In the genomic region with DNA sequence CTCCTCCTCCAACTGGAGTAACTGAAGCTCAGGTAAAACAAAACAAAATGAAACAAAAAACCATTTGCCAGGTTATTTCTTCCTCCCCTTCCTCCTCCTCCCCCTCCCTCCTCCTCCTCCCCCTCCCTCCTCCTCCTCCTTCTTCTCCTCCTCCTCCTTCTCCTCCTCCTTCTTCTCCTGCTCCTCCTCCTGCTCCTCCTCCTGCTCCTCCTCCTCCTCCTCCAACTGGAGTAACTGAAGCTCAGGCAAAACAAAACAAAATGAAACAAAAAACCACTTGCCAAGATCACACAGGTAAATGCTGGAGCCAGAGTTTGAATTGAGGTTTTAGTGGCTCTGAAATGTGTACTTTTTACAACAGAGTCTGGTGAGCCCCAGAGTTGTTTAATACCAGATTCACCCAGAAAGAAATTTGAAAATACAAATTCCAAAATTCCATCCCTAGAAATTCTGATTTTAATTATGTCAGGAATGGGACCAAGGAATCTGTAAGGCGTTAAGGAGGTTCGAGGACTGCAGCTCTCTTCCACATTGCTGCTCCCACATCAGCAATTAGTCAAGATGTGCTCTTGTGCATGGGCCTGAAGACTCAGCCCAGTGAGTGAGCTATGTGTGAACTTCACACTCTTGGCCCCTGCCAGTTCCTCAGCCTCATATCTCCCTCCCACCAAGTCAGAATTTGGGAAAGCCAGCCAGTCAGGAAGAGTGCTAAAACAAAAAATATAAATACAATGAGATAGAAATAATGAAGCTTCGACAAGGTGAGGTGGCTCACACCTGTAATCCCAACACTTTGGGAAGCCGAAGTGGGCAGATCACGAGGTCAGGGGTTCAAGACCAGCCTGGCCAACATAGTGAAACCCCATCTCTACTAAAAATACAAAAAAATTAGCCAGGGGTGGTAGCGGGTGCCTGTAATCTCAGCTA, we compare ENCODE assay signal across 13 cellular contexts. TPM values are rescaled to one million over a fixed set of nuclear protein-coding genes. Genes with fewer than 3 reads are reported as not detected.
A peak's percentile ranks its signal among the peaks of the same experiment; 100 is the strongest.
DNase-seq lines count a peak whose midpoint lies in the region; ATAC-seq, FAIRE-seq and TF ChIP-seq lines count a peak whose summit lies in the region.
"Had no signal": no experiment of that assay in that cellular context is flagged by ENCODE, and none has a peak within 500 bp of the region (broad histone marks: within the 10 kb centered on the region; RNA-seq: fewer than 3 reads in every experiment).

No MANE protein-coding gene starts in this region.

- TF ChIP-seq POLR2A in body of pancreas (IDR thresholded peaks at IDR 0.05) (no peak), GM12891 (IDR thresholded peaks at IDR 0.05; ENCODE audit: low read depth, low read length) (no peak)

- no peaks in the 10 kb centered on the region for H3K4me1 ChIP-seq in body of pancreas
- H3K4me1 ChIP-seq in kidney (ENCODE audit: control insufficient read depth in 1 of 2, insufficient read depth in 1 of 2, low read depth in 1 of 2, low read length in 2 of 2) = no peaks in the 10 kb centered on the region
- H3K4me1 ChIP-seq: BLaER1 had no signal

- H3K9me3 ChIP-seq in body of pancreas = no peaks in the 10 kb centered on the region
- no peaks in the 10 kb centered on the region for H3K9me3 ChIP-seq in kidney (ENCODE audit: control insufficient read depth in 1 of 2, low read length in 2 of 2)
- H3K9me3 ChIP-seq: BLaER1, heart right ventricle had no signal

- FAIRE-seq in kidney (lab: Jason Lieb, UNC) (no peak), GM12891 (lab: Jason Lieb, UNC) (no peak)

- no peak overlapping the region for H3K27ac Mint-ChIP-seq in osteocyte (ENCODE audit: unreplicated experiment)

- H3K36me3 ChIP-seq in body of pancreas (replicated peaks in 1 of 2; ENCODE audit: insufficient read depth in 1 of 2, low read depth in 2 of 2) (no peaks in the 10 kb centered on the region), kidney (ENCODE audit: control insufficient read depth in 1 of 2, insufficient read depth in 2 of 2, low read length in 2 of 2) (no peaks in the 10 kb centered on the region)
- H3K36me3 ChIP-seq: BLaER1, heart right ventricle had no signal

- H3K36me3 Mint-ChIP-seq in osteocyte (ENCODE audit: unreplicated experiment) = no peaks in the 10 kb centered on the region

- H3K27ac ChIP-seq in body of pancreas (no peak overlapping the region), kidney (ENCODE audit: low read depth in 2 of 2, low read length in 2 of 2) (no peak overlapping the region)
- H3K27ac ChIP-seq: BLaER1 had no signal

- H3K4me3 Mint-ChIP-seq in osteocyte (ENCODE audit: unreplicated experiment) = no peak overlapping the region

- H3K4me3 ChIP-seq in body of pancreas = no peak overlapping the region
- peak overlapping the region; percentile 32 to 47 for H3K4me3 ChIP-seq in kidney (ENCODE audit: low read length in 2 of 2)
- H3K4me3 ChIP-seq: BLaER1, heart right ventricle, skin epidermis had no signal

- H3K9me3 Mint-ChIP-seq in osteocyte (ENCODE audit: unreplicated experiment) = no peaks in the 10 kb centered on the region

- peak; percentile 22 for DNase-seq in ACHN
- DNase-seq in HK-2 (ENCODE audit: unreplicated experiment) = peak; percentile 9
- peak in 3 of 4 donors; percentile 11 to 25 (median 20) for DNase-seq in body of pancreas
- DNase-seq in kidney = no peak
- no peak for DNase-seq in osteocyte (ENCODE audit: extremely low spot score, unreplicated experiment)
- DNase-seq in GM19238 (ENCODE audit: insufficient read length, low spot score) = no peak
- DNase-seq in GM12891 (ENCODE audit: insufficient read length, low spot score) = no peak
- DNase-seq: activated gamma-delta T cell, heart right ventricle, NCI-H2081 had no signal

- in situ Hi-C loops in ACHN (cut with HindIII; ENCODE audit: low pct_ligation_motif_present, low pct_unique_long_range_greater_than_20kb, low sequenced_read_pairs) = no loop called here

- ATAC-seq in body of pancreas (no peak), HG03342 (IDR thresholded peaks at IDR 0.05; ENCODE audit: unreplicated experiment) (no peak)
- ATAC-seq: heart right ventricle had no signal

- H3K4me1 Mint-ChIP-seq in osteocyte (ENCODE audit: unreplicated experiment) = peaks cover 7% of the 10 kb centered on the region

- TF ChIP-seq CTCF in body of pancreas (IDR thresholded peaks at IDR 0.05) (no peak), kidney (IDR thresholded peaks at IDR 0.05; ENCODE audit: borderline replicate concordance, extremely low read depth, insufficient read depth) (no peak), osteocyte (IDR thresholded peaks at IDR 0.05) (no peak)

- no peaks in the 10 kb centered on the region for H3K27me3 ChIP-seq in body of pancreas
- H3K27me3 ChIP-seq: BLaER1, heart right ventricle had no signal

- no peak overlapping the region for H3K9ac ChIP-seq in kidney (ENCODE audit: low read length in 2 of 2)
- H3K9ac ChIP-seq: BLaER1 had no signal

- intact Hi-C loops in body of pancreas (cut with DNase I) (no loop called here), kidney (cut with DNase I) (no loop called here)

- peaks cover 11% of the 10 kb centered on the region for H3K27me3 Mint-ChIP-seq in osteocyte (ENCODE audit: unreplicated experiment)

- WGBS in body of pancreas, 2 donors = 82 to 87% methylated on average over 6 of the region's 6 CpGs

TF ChIP-seq in GM12891, 5 proteins besides CTCF, POLR2A, EP300 and RAD21:
- TF ChIP-seq PAX5 (IDR thresholded peaks at IDR 0.05; ENCODE audit: insufficient read depth, low read length, severe bottlenecking) (no peak), POU2F2 (IDR thresholded peaks at IDR 0.05; ENCODE audit: low read depth, low read length) (no peak), POLR2AphosphoS5 (IDR thresholded peaks at IDR 0.05; ENCODE audit: low read depth, low read length) (no peak), TAF1 (IDR thresholded peaks at IDR 0.05; ENCODE audit: low read depth, low read length) (no peak), SPI1 (IDR thresholded peaks at IDR 0.05; ENCODE audit: low read depth, low read length) (no peak)

RNA-seq across cellular contexts. Expression of a gene that starts 31.6 kb away (rescaled TPM):
- total RNA-seq in body of pancreas (10 to 100 TPM in 1 of 2 donors, 1 to 10 TPM in 1; 7.6 to 11.2 TPM), kidney (52.9 TPM), osteocyte (34.7 and 36.9 TPM in 2 replicates)
- 13.9 TPM for polyA plus RNA-seq in kidney (ENCODE audit: insufficient read depth, low read depth, low replicate concordance)
- 7.4 TPM for polyA plus RNA-seq in GM12891 (2012; ENCODE audit: low read depth, missing spikeins)

RNA-seq across cellular contexts. Expression of a gene that starts 50.1 kb away (rescaled TPM):
- total RNA-seq in body of pancreas (10 to 100 TPM; 10.5 to 15.0 TPM), kidney (30.9 TPM), osteocyte (27.4 and 28.5 TPM in 2 replicates)
- polyA plus RNA-seq in kidney (ENCODE audit: insufficient read depth, low read depth, low replicate concordance) = 14.2 TPM
- 11.7 TPM for polyA plus RNA-seq in GM12891 (2012; ENCODE audit: low read depth, missing spikeins)

Comparison
In these comparisons a context has a peak if more than half of its experiments do, and no peak if none do; other contexts are left out.
1. DNase-seq: peak in ACHN (single experiment), HK-2 (single experiment) and body of pancreas (3 of 4); none in kidney (single experiment), osteocyte (single experiment), GM19238 (single experiment) and GM12891 (single experiment).
2. H3K4me3 ChIP-seq: peak in kidney (2 of 2); none in body of pancreas (0 of 2).